ENCODE assay signal across 10 cellular contexts in the genomic region with DNA sequence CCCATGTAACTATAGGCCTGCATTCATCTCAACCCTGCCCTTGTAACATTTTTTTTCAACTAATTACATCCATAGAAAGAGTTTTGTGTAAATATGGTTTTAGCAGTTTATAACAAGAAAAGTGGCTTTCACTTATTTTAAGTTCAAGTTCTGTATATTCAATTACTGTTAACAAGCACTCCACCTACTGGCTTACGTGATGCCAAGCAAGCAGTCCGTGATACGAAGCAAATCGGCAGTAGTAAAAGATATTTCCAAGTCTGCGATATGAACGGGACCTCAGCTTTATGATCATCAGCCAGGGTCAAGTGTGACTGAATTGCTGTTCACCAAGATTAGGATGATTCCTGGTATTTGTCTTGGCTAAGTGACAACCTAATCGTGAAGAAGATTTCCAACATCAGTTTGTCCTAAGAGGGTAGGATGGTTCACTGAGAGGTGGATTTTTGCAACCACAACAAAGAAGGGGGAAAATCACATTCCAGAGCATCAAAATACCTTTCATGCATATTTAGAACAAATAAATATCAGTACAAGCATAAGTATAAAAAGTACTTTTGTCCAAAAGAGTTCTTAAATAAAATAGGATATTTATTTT.
A peak's percentile ranks its signal among the peaks of the same experiment; 100 is the strongest.
DNase-seq lines count a peak whose midpoint lies in the region; ATAC-seq and TF ChIP-seq lines count a peak whose summit lies in the region.
"Had no signal": no experiment of that assay in that cellular context is flagged by ENCODE, and none has a peak within 500 bp of the region (broad histone marks: within the 10 kb centered on the region; RNA-seq: fewer than 3 reads in every experiment).

No MANE protein-coding gene starts in this region.

- peaks cover 16% of the 10 kb centered on the region for H3K27me3 Mint-ChIP-seq in nephron progenitor cell (ENCODE audit: low read depth, poor library complexity)
- H3K27me3 Mint-ChIP-seq in activated T-cell treated with anti-CD3 and anti-CD28 coated beads, Interleukin-2, amount 50 U/mL, for 72 hours (ENCODE audit: low read depth): no peaks in the 10 kb centered on the region
- H3K27me3 Mint-ChIP-seq: naive B cell had no signal

- ATAC-seq in GM21717 (IDR thresholded peaks at IDR 0.05; ENCODE audit: unreplicated experiment) (no peak), GM21576 (IDR thresholded peaks at IDR 0.05; ENCODE audit: unreplicated experiment) (no peak), sciatic nerve (no peak)
- no peak for ATAC-seq in activated T-cell treated with anti-CD3 and anti-CD28 coated beads, Interleukin-2, amount 50 U/mL, for 72 hours (replicated peaks in 1 of 2)

- no peak overlapping the region for H3K4me3 Mint-ChIP-seq in nephron progenitor cell
- H3K4me3 Mint-ChIP-seq in activated T-cell treated with anti-CD3 and anti-CD28 coated beads, Interleukin-2, amount 50 U/mL, for 72 hours: no peak overlapping the region
- H3K4me3 Mint-ChIP-seq: naive B cell; T-helper 1 cell treated with Interleukin-12 subunit alpha and Interleukin-12 subunit beta and Interleukin-4 antibody, amounts not matched to agents 30 μg/mL and 1 μg/mL, for 36 hours had no signal

- H3K4me3 ChIP-seq in GM12865 (ENCODE audit: low read depth, low read length): no peak overlapping the region

- no peak overlapping the region for H3K27ac Mint-ChIP-seq in nephron progenitor cell
- H3K27ac Mint-ChIP-seq in activated T-cell treated with anti-CD3 and anti-CD28 coated beads, Interleukin-2, amount 50 U/mL, for 72 hours: no peak overlapping the region
- H3K27ac Mint-ChIP-seq: naive B cell; T-helper 1 cell treated with Interleukin-12 subunit alpha and Interleukin-12 subunit beta and Interleukin-4 antibody, amounts not matched to agents 30 μg/mL and 1 μg/mL, for 36 hours had no signal

- intact Hi-C loops in sciatic nerve (cut with DNase I): no loop called here

- no peaks in the 10 kb centered on the region for H3K36me3 Mint-ChIP-seq in nephron progenitor cell (ENCODE audit: low read depth)
- H3K36me3 Mint-ChIP-seq in activated T-cell treated with anti-CD3 and anti-CD28 coated beads, Interleukin-2, amount 50 U/mL, for 72 hours (ENCODE audit: insufficient read depth in 2 of 2): no peaks in the 10 kb centered on the region
- H3K36me3 Mint-ChIP-seq: naive B cell had no signal

- DNase-seq in GM12865 (ENCODE audit: low read depth) (peak; percentile 63), NCI-H146 treated with DMSO at 0.1 percent for 48 hours (lab: John Stamatoyannopoulos, UW; ENCODE audit: unreplicated experiment) (peak; percentile 90), astrocyte of the hippocampus (ENCODE audit: low read depth, low spot score) (peak; percentile 77), nephron progenitor cell (peak; percentile 3), sciatic nerve (ENCODE audit: low spot score) (no peak)
- DNase-seq in activated T-cell treated with anti-CD3 and anti-CD28 coated beads, Interleukin-2, amount 50 U/mL, for 72 hours: no peak
- DNase-seq: naive B cell had no signal

- H3K4me1 Mint-ChIP-seq in nephron progenitor cell: peaks cover 12% of the 10 kb centered on the region
- no peaks in the 10 kb centered on the region for H3K4me1 Mint-ChIP-seq in activated T-cell treated with anti-CD3 and anti-CD28 coated beads, Interleukin-2, amount 50 U/mL, for 72 hours (ENCODE audit: low read depth)
- H3K4me1 Mint-ChIP-seq: naive B cell had no signal

- no peaks in the 10 kb centered on the region for H3K9me3 Mint-ChIP-seq in nephron progenitor cell
- peaks cover 0 to 4% of the 10 kb centered on the region in 2 donors for H3K9me3 Mint-ChIP-seq in activated T-cell treated with anti-CD3 and anti-CD28 coated beads, Interleukin-2, amount 50 U/mL, for 72 hours
- H3K9me3 Mint-ChIP-seq: T-helper 1 cell treated with Interleukin-12 subunit alpha and Interleukin-12 subunit beta and Interleukin-4 antibody, amounts not matched to agents 30 μg/mL and 1 μg/mL, for 36 hours had no signal

- peak; percentile 45 for TF ChIP-seq CTCF in GM12865 (IDR thresholded peaks at IDR 0.05; ENCODE audit: insufficient read depth, low read depth, low read length, missing control alignments)
- peak; percentile 36 for TF ChIP-seq CTCF in nephron progenitor cell (IDR thresholded peaks at IDR 0.05)

Comparison
In these comparisons a context has a peak if more than half of its experiments do, and no peak if none do; other contexts are left out.
1. DNase-seq: peak in GM12865 (single experiment), NCI-H146 treated with DMSO at 0.1 percent for 48 hours (single experiment), astrocyte of the hippocampus (single experiment) and nephron progenitor cell (single experiment); none in sciatic nerve (single experiment) and activated T-cell treated with anti-CD3 and anti-CD28 coated beads, Interleukin-2, amount 50 U/mL, for 72 hours (0 of 2).